Comparison of ENCODE assay signal across 8 cellular contexts in the genomic region with DNA sequence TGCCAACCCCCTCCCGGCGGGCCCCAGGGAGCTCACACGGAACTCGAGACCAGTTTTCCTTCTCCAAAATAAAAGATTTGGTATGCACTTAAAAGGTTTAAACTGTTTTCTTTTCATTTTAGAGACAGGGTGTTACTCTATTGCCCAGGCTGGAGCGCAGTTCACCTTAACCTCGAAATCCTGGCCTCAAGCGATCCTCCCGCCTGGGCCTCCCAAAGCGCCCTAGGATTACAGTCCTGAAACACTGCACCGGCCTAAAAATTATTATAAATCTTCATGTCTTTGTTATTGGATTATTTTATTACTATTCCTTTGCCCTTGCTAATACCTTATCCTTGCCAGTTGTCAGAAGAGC. TPM values are rescaled to one million over a fixed set of nuclear protein-coding genes. Genes with fewer than 3 reads are reported as not detected.
DNase-seq lines count a peak whose midpoint lies in the region; ATAC-seq and TF ChIP-seq lines count a peak whose summit lies in the region.

No MANE protein-coding gene starts in this region.

- peaks cover 25% of the 10 kb centered on the region for H3K4me1 Mint-ChIP-seq in nephron

- intact Hi-C loops in sciatic nerve (cut with DNase I) = no loop called here

- in situ Hi-C loops in GM13977 (cut with MboI; ENCODE audit: low pct_unique_long_range_greater_than_20kb, low sequenced_read_pairs, unreplicated experiment) = no loop called here

- POLR2A ChIA-PET in BJ (lab: Charles Lee) = no interaction called here

- no peaks in the 10 kb centered on the region for H3K36me3 Mint-ChIP-seq in nephron (ENCODE audit: low read depth)

- DNase-seq in BJ (ENCODE audit: low read depth) (no peak), MG63 (no peak), GM13977 (ENCODE audit: low spot score) (no peak), sciatic nerve (ENCODE audit: low spot score) (no peak)

- H3K4me1 ChIP-seq in ectodermal cell (ENCODE audit: control insufficient read depth, insufficient read depth, low read length) = no peaks in the 10 kb centered on the region

- WGBS in ectodermal cell, 2 experiments = 53 to 54% methylated on average over 9 to 10 of the region's 10 CpGs

- TF ChIP-seq CTCF in BJ (IDR thresholded peaks at IDR 0.05; ENCODE audit: insufficient read depth, low read depth, low read length) (no peak), nephron (IDR thresholded peaks at IDR 0.05; ENCODE audit: unreplicated experiment in 3 of 3) (no peak), GM13977 (IDR thresholded peaks at IDR 0.05; ENCODE audit: extremely low read depth, insufficient read depth, missing control alignments) (no peak)

- no peak overlapping the region for H3K27ac ChIP-seq in ectodermal cell (ENCODE audit: insufficient read depth, low read depth, low read length, poor library complexity, severe bottlenecking)

- no peaks in the 10 kb centered on the region for H3K9me3 ChIP-seq in MG63
- no peaks in the 10 kb centered on the region for H3K9me3 ChIP-seq in ectodermal cell (ENCODE audit: control insufficient read depth, low read length)

- peak overlapping the region in 1 of 3 experiments; percentile 50 for H3K27ac Mint-ChIP-seq in nephron

- H3K27me3 Mint-ChIP-seq in nephron (ENCODE audit: low read depth) = peaks cover 33% of the 10 kb centered on the region

- H3K27me3 ChIP-seq in BJ (ENCODE audit: control insufficient read depth, insufficient read depth, low read length) = no peaks in the 10 kb centered on the region
- H3K27me3 ChIP-seq in MG63 = no peaks in the 10 kb centered on the region
- peaks cover 18% of the 10 kb centered on the region for H3K27me3 ChIP-seq in ectodermal cell (ENCODE audit: control insufficient read depth, insufficient read depth, low read length, poor library complexity, severe bottlenecking)

- H3K4me3 ChIP-seq in BJ (ENCODE audit: low read depth, low read length) = peak overlapping the region; percentile 42
- peak overlapping the region; percentile 92 for H3K4me3 ChIP-seq in MG63
- H3K4me3 ChIP-seq in ectodermal cell (ENCODE audit: insufficient read depth, low read depth, low read length) = peak overlapping the region; percentile 84

- H3K36me3 ChIP-seq in BJ (ENCODE audit: control insufficient read depth, insufficient read depth, low read length) = no peaks in the 10 kb centered on the region
- peaks cover 34% of the 10 kb centered on the region for H3K36me3 ChIP-seq in MG63
- H3K36me3 ChIP-seq in ectodermal cell (ENCODE audit: control insufficient read depth, insufficient read depth, low read length) = no peaks in the 10 kb centered on the region

- ATAC-seq in GM18909 (IDR thresholded peaks at IDR 0.05; ENCODE audit: poor library complexity, unreplicated experiment) (no peak), GM19397 (IDR thresholded peaks at IDR 0.05; ENCODE audit: unreplicated experiment) (no peak), sciatic nerve (no peak)

- peak overlapping the region; percentile 77 to 89 (median 88) for H3K4me3 Mint-ChIP-seq in nephron

- H3K9me3 Mint-ChIP-seq in nephron = no peaks in the 10 kb centered on the region

- CTCF ChIA-PET in BJ (lab: Yijun Ruan, JAX) = interaction anchor here (0.6 to 2.3 kb wide), 6 partner anchors 11 to 111 kb away, joined by 3 to 10 read pairs (median 3); no protein-coding TSS in a partner anchor

RNA-seq across cellular contexts. Expression of a gene that starts 0.6 kb away (rescaled TPM):
- polyA plus RNA-seq in BJ (2011; rRNA removed) = 17.8 and 43.2 TPM in 2 replicates
- polyA minus RNA-seq in BJ (2011; rRNA and poly(A)+ RNA removed) = 43.2 and 64.7 TPM in 2 replicates
- total RNA-seq in MG63 (2014; rRNA removed; shearing (Covaris generic); ENCODE audit: low replicate concordance) = 14.7 and 21.0 TPM in 2 replicates
- 25.3 TPM for polyA plus RNA-seq in ectodermal cell (2013, experiment 1 of 4)
- 29.2 TPM for polyA plus RNA-seq in ectodermal cell (2013, experiment 2 of 4)
- polyA plus RNA-seq in ectodermal cell (2013, experiment 3 of 4) = 20.2 TPM
- polyA plus RNA-seq in ectodermal cell (2013, experiment 4 of 4) = 20.5 TPM
- total RNA-seq in sciatic nerve = 34.6 TPM

Comparison
In these comparisons a context has a peak if more than half of its experiments do, and no peak if none do; other contexts are left out.
1. H3K4me3 ChIP-seq: peak in every context shown above with its lines; median percentile 92 in MG63; 84 in ectodermal cell; 42 in BJ.